11 cellular contexts compared by ENCODE assay signal in genomic region chr7:151039850-151040548, GRCh38. TPM values are rescaled to one million over a fixed set of nuclear protein-coding genes. Genes with fewer than 3 reads are reported as not detected.
A peak's percentile ranks its signal among the peaks of the same experiment; 100 is the strongest.
DNase-seq lines count a peak whose midpoint lies in the region; ATAC-seq and TF ChIP-seq lines count a peak whose summit lies in the region.
"Had no signal": no experiment of that assay in that cellular context is flagged by ENCODE, and none has a peak within 500 bp of the region (broad histone marks: within the 10 kb centered on the region; RNA-seq: fewer than 3 reads in every experiment).

No MANE protein-coding gene starts in this region.

- peaks cover 2% of the 10 kb centered on the region for H3K36me3 Mint-ChIP-seq in activated naive CD8-positive, alpha-beta T cell treated with anti-CD3 and anti-CD28 coated beads, Interleukin-2, amount 50 U/mL, for 24 hours (ENCODE audit: low read depth)
- H3K36me3 Mint-ChIP-seq in neural progenitor cell (no peaks in the 10 kb centered on the region), type B pancreatic cell (no peaks in the 10 kb centered on the region)

- no peak overlapping the region for H3K4me3 Mint-ChIP-seq in activated naive CD8-positive, alpha-beta T cell treated with anti-CD3 and anti-CD28 coated beads, Interleukin-2, amount 50 U/mL, for 24 hours
- H3K4me3 Mint-ChIP-seq in neural progenitor cell (no peak overlapping the region), type B pancreatic cell (no peak overlapping the region)
- H3K4me3 Mint-ChIP-seq: naive thymus-derived CD8-positive, alpha-beta T cell had no signal

- TF ChIP-seq CTCF in DND-41 (IDR thresholded peaks at IDR 0.05; ENCODE audit: borderline replicate concordance, extremely low read depth, low read length, poor library complexity, severe bottlenecking): no peak
- TF ChIP-seq CTCF in Loucy (conservative IDR thresholded peaks at IDR 0.05; ENCODE audit: low read length): no peak
- TF ChIP-seq CTCF in neural progenitor cell (IDR thresholded peaks at IDR 0.05): no peak
- TF ChIP-seq CTCF in type B pancreatic cell (conservative IDR thresholded peaks at IDR 0.05): no peak

- peaks cover 25% of the 10 kb centered on the region for H3K4me1 Mint-ChIP-seq in activated naive CD8-positive, alpha-beta T cell treated with anti-CD3 and anti-CD28 coated beads, Interleukin-2, amount 50 U/mL, for 24 hours
- H3K4me1 Mint-ChIP-seq in neural progenitor cell: peaks cover 9% of the 10 kb centered on the region
- peaks cover 15% of the 10 kb centered on the region for H3K4me1 Mint-ChIP-seq in type B pancreatic cell (ENCODE audit: unreplicated experiment)

- H3K27ac ChIP-seq in DND-41 (ENCODE audit: low read length): no peak overlapping the region
- H3K27ac ChIP-seq in neural progenitor cell: no peak overlapping the region
- H3K27ac ChIP-seq in effector memory CD4-positive, alpha-beta T cell (ENCODE audit: insufficient read depth, low read length, poor library complexity, severe bottlenecking): no peak overlapping the region
- H3K27ac ChIP-seq: HL-60 had no signal

- H3K79me2 ChIP-seq in DND-41 (ENCODE audit: insufficient read depth, low read length): no peaks in the 10 kb centered on the region
- H3K79me2 ChIP-seq in Loucy (ENCODE audit: insufficient read depth, low read length): no peaks in the 10 kb centered on the region
- H3K79me2 ChIP-seq in neural progenitor cell (ENCODE audit: low read depth): no peaks in the 10 kb centered on the region

- H3K9me3 Mint-ChIP-seq in activated naive CD8-positive, alpha-beta T cell treated with anti-CD3 and anti-CD28 coated beads, Interleukin-2, amount 50 U/mL, for 24 hours: no peaks in the 10 kb centered on the region
- no peaks in the 10 kb centered on the region for H3K9me3 Mint-ChIP-seq in neural progenitor cell
- no peaks in the 10 kb centered on the region for H3K9me3 Mint-ChIP-seq in type B pancreatic cell
- H3K9me3 Mint-ChIP-seq: naive thymus-derived CD8-positive, alpha-beta T cell had no signal

- peaks cover 2% of the 10 kb centered on the region; the same call in 1 of the 2 replicates for H3F3A ChIP-seq in Loucy (ENCODE audit: low read depth)
- H3F3A ChIP-seq in neural progenitor cell (ENCODE audit: low read depth): no peaks in the 10 kb centered on the region

- ATAC-seq in DND-41 (ENCODE audit: insufficient read depth, low read depth): 0 out of 3 replicates have a peak, but pooled peaks have one; percentile 18
- ATAC-seq in activated naive CD8-positive, alpha-beta T cell treated with anti-CD3 and anti-CD28 coated beads, Interleukin-2, amount 50 U/mL, for 24 hours: no peak

- H3K9ac ChIP-seq in DND-41 (ENCODE audit: low read depth, low read length) (no peak overlapping the region), Loucy (ENCODE audit: low read depth, low read length, poor library complexity, severe bottlenecking) (no peak overlapping the region), neural progenitor cell (no peak overlapping the region)

- no peak overlapping the region for H2AFZ ChIP-seq in DND-41 (ENCODE audit: low read depth, low read length)
- H2AFZ ChIP-seq in Loucy (ENCODE audit: low read length): no peak overlapping the region
- H2AFZ ChIP-seq in neural progenitor cell (replicated peaks): no peak overlapping the region

- H3K27ac Mint-ChIP-seq in activated naive CD8-positive, alpha-beta T cell treated with anti-CD3 and anti-CD28 coated beads, Interleukin-2, amount 50 U/mL, for 24 hours: peak overlapping the region; percentile 84
- peak overlapping the region; percentile 22 for H3K27ac Mint-ChIP-seq in neural progenitor cell
- H3K27ac Mint-ChIP-seq in type B pancreatic cell: no peak overlapping the region

- no peaks in the 10 kb centered on the region for H3K9me3 ChIP-seq in DND-41 (ENCODE audit: insufficient read depth, low read length, severe bottlenecking)
- no peaks in the 10 kb centered on the region for H3K9me3 ChIP-seq in Loucy (ENCODE audit: insufficient read depth, low read depth, low read length)
- no peaks in the 10 kb centered on the region for H3K9me3 ChIP-seq in neural progenitor cell (ENCODE audit: low read depth)
- H3K9me3 ChIP-seq in effector memory CD4-positive, alpha-beta T cell (ENCODE audit: control insufficient read depth, low read length): no peaks in the 10 kb centered on the region

- H3K4me2 ChIP-seq in DND-41 (ENCODE audit: insufficient read depth, low read length) (no peak overlapping the region), Loucy (ENCODE audit: low read depth, low read length, poor library complexity, severe bottlenecking) (peak overlapping the region; percentile 65), neural progenitor cell (no peak overlapping the region)

- H3K36me3 ChIP-seq in DND-41 (ENCODE audit: insufficient read depth, low read length) (peaks cover 64% of the 10 kb centered on the region), Loucy (ENCODE audit: insufficient read depth, low read length) (no peaks in the 10 kb centered on the region), neural progenitor cell (no peaks in the 10 kb centered on the region)
- peaks cover 34% of the 10 kb centered on the region for H3K36me3 ChIP-seq in effector memory CD4-positive, alpha-beta T cell (ENCODE audit: control insufficient read depth, insufficient read depth, low read length)

- H3K27me3 Mint-ChIP-seq in activated naive CD8-positive, alpha-beta T cell treated with anti-CD3 and anti-CD28 coated beads, Interleukin-2, amount 50 U/mL, for 24 hours: no peaks in the 10 kb centered on the region
- peaks cover 2% of the 10 kb centered on the region for H3K27me3 Mint-ChIP-seq in neural progenitor cell (ENCODE audit: insufficient read depth, low read depth)
- H3K27me3 Mint-ChIP-seq in type B pancreatic cell: no peaks in the 10 kb centered on the region
- H3K27me3 Mint-ChIP-seq: naive thymus-derived CD8-positive, alpha-beta T cell had no signal

- no peaks in the 10 kb centered on the region for H3K27me3 ChIP-seq in DND-41 (ENCODE audit: insufficient read depth, low read length, poor library complexity)
- no peaks in the 10 kb centered on the region for H3K27me3 ChIP-seq in Loucy (ENCODE audit: insufficient read depth, low read length, poor library complexity, severe bottlenecking)
- H3K27me3 ChIP-seq in neural progenitor cell: no peaks in the 10 kb centered on the region
- H3K27me3 ChIP-seq in effector memory CD4-positive, alpha-beta T cell (replicated peaks; ENCODE audit: control insufficient read depth, insufficient read depth, low read length, poor library complexity, severe bottlenecking): no peaks in the 10 kb centered on the region

- H3K4me3 ChIP-seq in DND-41 (ENCODE audit: low read depth in 1 of 2, low read length in 2 of 2) (no peak overlapping the region), Loucy (ENCODE audit: low read length, poor library complexity, severe bottlenecking) (peak overlapping the region; percentile 25), neural progenitor cell (no peak overlapping the region)
- H3K4me3 ChIP-seq in effector memory CD4-positive, alpha-beta T cell (ENCODE audit: insufficient read depth, low read depth, low read length, poor library complexity, severe bottlenecking): no peak overlapping the region

- no peaks in the 10 kb centered on the region for H3K4me1 ChIP-seq in DND-41 (ENCODE audit: insufficient read depth, low read length)
- peaks cover 24% of the 10 kb centered on the region for H3K4me1 ChIP-seq in Loucy (ENCODE audit: insufficient read depth, low read length, poor library complexity, severe bottlenecking)
- no peaks in the 10 kb centered on the region for H3K4me1 ChIP-seq in neural progenitor cell
- H3K4me1 ChIP-seq in effector memory CD4-positive, alpha-beta T cell (ENCODE audit: control insufficient read depth, insufficient read depth, low read length, poor library complexity, severe bottlenecking): peaks cover 4% of the 10 kb centered on the region

- DNase-seq in DND-41 (no peak), neural progenitor cell (ENCODE audit: low spot score) (no peak), occipital lobe (lab: John Stamatoyannopoulos, UW) (no peak), hypothalamus (lab: John Stamatoyannopoulos, UW) (no peak), type B pancreatic cell (ENCODE audit: extremely low spot score, unreplicated experiment) (no peak)
- no peak for DNase-seq in activated naive CD8-positive, alpha-beta T cell treated with anti-CD3 and anti-CD28 coated beads, Interleukin-2, amount 50 U/mL, for 24 hours
- DNase-seq in effector memory CD4-positive, alpha-beta T cell: no peak
- DNase-seq: naive thymus-derived CD8-positive, alpha-beta T cell; NCI-H2171 treated with DMSO at 0.1 percent for 48 hours had no signal

- H4K20me1 ChIP-seq in DND-41 (ENCODE audit: insufficient read depth, low read length) (peaks cover 3% of the 10 kb centered on the region; the same call in 1 of the 2 replicates), Loucy (ENCODE audit: insufficient read depth, low read length, poor library complexity, severe bottlenecking) (no peaks in the 10 kb centered on the region), neural progenitor cell (ENCODE audit: low read depth) (no peaks in the 10 kb centered on the region)

- no peaks in the 10 kb centered on the region for H3K9me2 ChIP-seq in Loucy (replicated peaks; ENCODE audit: low read depth, low read length)

RNA-seq across cellular contexts. Expression of gene ASIC3, which starts 8.3 kb away (rescaled TPM):
- total RNA-seq in neural progenitor cell (ENCODE audit: low replicate concordance) (1.6 TPM in 1 of 2 replicates, not detected in the other), occipital lobe (0.62 TPM), type B pancreatic cell (ENCODE audit: low replicate concordance) (2.2 and 4.4 TPM in 2 replicates)

RNA-seq across cellular contexts. Expression of gene ABCB8, which starts 11.7 kb away (rescaled TPM):
- total RNA-seq in neural progenitor cell (ENCODE audit: low replicate concordance): 7.9 and 19.9 TPM in 2 replicates
- total RNA-seq in occipital lobe: 24.3 TPM
- 32.7 and 45.5 TPM in 2 replicates for total RNA-seq in type B pancreatic cell (ENCODE audit: low replicate concordance)

RNA-seq across cellular contexts. Expression of gene ATG9B, which starts 15.7 kb away (rescaled TPM):
- total RNA-seq in neural progenitor cell (ENCODE audit: low replicate concordance) (0.43 and 1.8 TPM in 2 replicates), occipital lobe (1.9 TPM), type B pancreatic cell (ENCODE audit: low replicate concordance) (33.8 and 53.2 TPM in 2 replicates)

RNA-seq across cellular contexts. Expression of gene CDK5, which starts 17.7 kb away (rescaled TPM):
- 8.1 and 10.3 TPM in 2 replicates for total RNA-seq in neural progenitor cell (ENCODE audit: low replicate concordance)
- total RNA-seq in occipital lobe: 37.3 TPM
- total RNA-seq in type B pancreatic cell (ENCODE audit: low replicate concordance): 20.4 and 20.5 TPM in 2 replicates

RNA-seq across cellular contexts. Expression of gene SLC4A2, which starts 19.4 kb away (rescaled TPM):
- 26.1 and 85.7 TPM in 2 replicates for total RNA-seq in neural progenitor cell (ENCODE audit: low replicate concordance)
- 13.7 TPM for total RNA-seq in occipital lobe
- 144 and 150 TPM in 2 replicates for total RNA-seq in type B pancreatic cell (ENCODE audit: low replicate concordance)

Comparison
In these comparisons a context has a peak if more than half of its experiments do, and no peak if none do; other contexts are left out.
1. RNA of gene ATG9B, which starts 15.7 kb away (total RNA-seq): 33.8 to 53.2 TPM in type B pancreatic cell; 1.9 TPM in occipital lobe (single experiment) and 0.43 to 1.8 TPM in neural progenitor cell; every median in the first group is over 10 times any median in the second.